ENCODE assay signal across 8 cellular contexts in the genomic region with DNA sequence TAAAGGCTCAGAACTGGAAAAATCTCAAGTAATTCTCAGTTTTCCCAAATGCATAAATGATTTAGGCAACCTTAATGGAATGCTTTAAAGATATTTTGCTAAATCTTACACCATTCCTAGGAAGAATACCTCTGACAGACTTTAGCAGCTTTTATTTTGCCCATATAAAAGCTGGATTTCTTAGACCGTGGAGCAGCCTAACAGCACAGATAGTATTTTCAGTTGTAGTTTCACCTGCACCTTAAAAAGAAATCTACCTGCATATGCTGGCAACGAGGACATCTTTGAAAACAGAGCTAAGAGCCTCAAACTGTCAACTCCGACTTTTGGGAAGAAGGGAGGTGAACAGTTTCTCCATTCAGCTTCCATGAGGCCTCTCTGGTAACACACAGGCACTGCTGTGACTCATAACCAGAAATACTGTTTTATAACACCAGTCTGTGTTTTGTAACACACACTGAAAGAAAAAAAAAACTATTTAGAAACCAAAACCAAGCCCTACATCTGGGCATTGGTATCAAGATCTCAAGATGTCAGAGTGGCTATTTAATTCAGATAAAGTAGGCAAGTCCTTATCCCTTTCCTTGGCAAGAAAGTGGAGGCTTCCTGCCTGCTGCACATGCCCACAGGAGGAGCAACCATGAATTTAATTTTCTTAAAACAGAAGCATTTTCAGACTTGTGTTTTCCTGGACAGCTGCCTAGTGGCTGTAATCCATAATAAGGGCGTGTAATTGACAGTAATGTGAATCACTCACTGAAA.
DNase-seq lines count a peak whose midpoint lies in the region; ATAC-seq and TF ChIP-seq lines count a peak whose summit lies in the region.

No MANE protein-coding gene starts in this region.

- H3K9me3 ChIP-seq in suprapubic skin, result no peaks in the 10 kb centered on the region

- H3K4me3 ChIP-seq in fibroblast of villous mesenchyme (ENCODE audit: low read depth, low read length) (no peak overlapping the region), suprapubic skin (peak overlapping the region; percentile 19)

- H3K27me3 ChIP-seq in suprapubic skin, result no peaks in the 10 kb centered on the region

- no peak for TF ChIP-seq EP300 in suprapubic skin (IDR thresholded peaks at IDR 0.05)

- ATAC-seq in GM21717 (IDR thresholded peaks at IDR 0.05; ENCODE audit: unreplicated experiment), result peak; percentile 82

- TF ChIP-seq POLR2A in suprapubic skin (IDR thresholded peaks at IDR 0.05), result no peak

- in situ Hi-C loops in GM13976 (cut with MboI; ENCODE audit: low sequenced_read_pairs, unreplicated experiment), result no loop called here

- TF ChIP-seq CTCF in GM13976 (IDR thresholded peaks at IDR 0.05; ENCODE audit: borderline replicate concordance, control extremely low read depth, extremely low read depth, insufficient read depth, missing control alignments) (no peak), fibroblast of villous mesenchyme (IDR thresholded peaks at IDR 0.05; ENCODE audit: insufficient read depth, low read depth, low read length) (no peak), suprapubic skin (IDR thresholded peaks at IDR 0.05) (no peak)

- peak; percentile 21 for DNase-seq in GM13976 (ENCODE audit: low spot score)
- DNase-seq in LHCN-M2 (ENCODE audit: low read depth), result peak; percentile 83
- DNase-seq in fibroblast of villous mesenchyme (ENCODE audit: low read depth), result peak; percentile 79
- no peak for DNase-seq in suprapubic skin (ENCODE audit: low spot score in 2 of 2)
- DNase-seq in NCI-H2196 (lab: John Stamatoyannopoulos, UW; ENCODE audit: unreplicated experiment), result no peak
- no peak for DNase-seq in nucleus accumbens (lab: John Stamatoyannopoulos, UW)
- no peak for DNase-seq in cerebellar nuclear complex (lab: John Stamatoyannopoulos, UW)

- H3K4me1 ChIP-seq in suprapubic skin, result peaks cover 33% of the 10 kb centered on the region

- peak overlapping the region; percentile 67 for H3K27ac ChIP-seq in suprapubic skin

- no peaks in the 10 kb centered on the region for H3K36me3 ChIP-seq in suprapubic skin

- WGBS in suprapubic skin, result 36% methylated on average over 4 of the region's 4 CpGs

Comparison
In these comparisons a context has a peak if more than half of its experiments do, and no peak if none do; other contexts are left out.
1. DNase-seq: peak in GM13976 (single experiment), LHCN-M2 (single experiment) and fibroblast of villous mesenchyme (single experiment); none in suprapubic skin (0 of 2), NCI-H2196 (single experiment), nucleus accumbens (0 of 56) and cerebellar nuclear complex (0 of 2).